Comparison of ENCODE assay signal across 15 cellular contexts in the genomic region with DNA sequence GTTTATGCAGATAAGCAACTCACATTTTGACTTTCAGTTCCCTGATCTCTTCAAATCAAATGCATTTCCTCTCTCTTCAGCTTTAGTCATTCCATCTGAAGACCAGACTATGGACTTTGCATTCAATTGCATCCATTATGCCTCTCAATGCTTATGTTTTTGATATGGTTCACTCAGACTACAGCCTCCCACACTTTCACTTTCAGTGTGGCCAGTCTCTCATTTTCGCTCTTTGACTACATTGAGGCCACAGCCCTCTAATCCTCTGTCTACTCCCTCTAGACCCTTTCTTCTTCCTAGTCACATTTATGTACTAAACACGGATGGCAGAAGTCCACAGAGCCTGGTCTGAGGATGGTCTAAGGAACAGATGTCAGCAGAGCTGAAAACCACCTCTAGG. TPM values are rescaled to one million over a fixed set of nuclear protein-coding genes. Genes with fewer than 3 reads are reported as not detected.
DNase-seq lines count a peak whose midpoint lies in the region; ATAC-seq and TF ChIP-seq lines count a peak whose summit lies in the region.
"Had no signal": no experiment of that assay in that cellular context is flagged by ENCODE, and none has a peak within 500 bp of the region (broad histone marks: within the 10 kb centered on the region; RNA-seq: fewer than 3 reads in every experiment).

No MANE protein-coding gene starts in this region.

- no peak for TF ChIP-seq POLR2A in esophagus squamous epithelium (IDR thresholded peaks at IDR 0.05)

- H3K27ac ChIP-seq in esophagus squamous epithelium, result no peak overlapping the region
- H3K27ac ChIP-seq: parathyroid adenoma had no signal

- TF ChIP-seq CTCF in GM06990 (IDR thresholded peaks at IDR 0.05; ENCODE audit: insufficient read depth, low read length, poor library complexity, severe bottlenecking) (no peak), esophagus squamous epithelium (IDR thresholded peaks at IDR 0.05) (no peak)

- no peaks in the 10 kb centered on the region for H3K4me1 ChIP-seq in esophagus squamous epithelium
- H3K4me1 ChIP-seq: HAP-1, parathyroid adenoma had no signal

- H3K4me3 ChIP-seq in GM06990 (replicated peaks; ENCODE audit: low read depth, low read length) (no peak overlapping the region), esophagus squamous epithelium (no peak overlapping the region)
- H3K4me3 ChIP-seq: HAP-1 had no signal

- WGBS in esophagus squamous epithelium, 2 donors, result 69 to 87% methylated on average over 2 of the region's 2 CpGs

- peak; percentile 70 for ATAC-seq in GM19455 (IDR thresholded peaks at IDR 0.05; ENCODE audit: unreplicated experiment)
- peak; percentile 82 for ATAC-seq in HG02885 (IDR thresholded peaks at IDR 0.05; ENCODE audit: poor library complexity, unreplicated experiment)
- peak; percentile 76 for ATAC-seq in HG03575 (IDR thresholded peaks at IDR 0.05; ENCODE audit: extremely low read depth, insufficient number of reproducible peaks, low FRiP score, unreplicated experiment)

- H3K27me3 ChIP-seq in GM06990 (replicated peaks; ENCODE audit: control insufficient read depth, insufficient read depth, low read length) (no peaks in the 10 kb centered on the region), esophagus squamous epithelium (no peaks in the 10 kb centered on the region)

- intact Hi-C loops in cardiac septum (cut with DNase I) (no loop called here), esophagus squamous epithelium (cut with DNase I) (no loop called here)

- no peaks in the 10 kb centered on the region for H3K9me3 ChIP-seq in esophagus squamous epithelium
- H3K9me3 ChIP-seq: HAP-1 had no signal

- H3K36me3 ChIP-seq in GM06990 (ENCODE audit: control insufficient read depth, insufficient read depth, low read length) (no peaks in the 10 kb centered on the region), esophagus squamous epithelium (no peaks in the 10 kb centered on the region)
- H3K36me3 ChIP-seq: HAP-1 had no signal

- peak; percentile 4 for DNase-seq in GM06990 (ENCODE audit: extremely low read depth, insufficient read length)
- no peak for DNase-seq in activated CD4-positive, CD25-positive, alpha-beta regulatory T cell treated with anti-CD3 and anti-CD28 coated beads, Interleukin-2, amount 50 U/mL, for 72 hours
- DNase-seq in cardiac septum (ENCODE audit: low spot score), result no peak
- DNase-seq in RKO (ENCODE audit: low spot score), result no peak
- DNase-seq in esophagus squamous epithelium (lab: John Stamatoyannopoulos, UW), result no peak
- DNase-seq: amygdala; effector memory CD4-positive, alpha-beta T cell; stimulated activated CD4-positive, alpha-beta T cell treated with anti-CD3 and anti-CD28 coated beads, Interleukin-2, amount 100 ng/mL, for 24 hours; stimulated activated naive CD4-positive, alpha-beta T cell; T-helper 9 cell had no signal

RNA-seq across cellular contexts. Expression of gene VEGFC, which starts 24.5 kb away (rescaled TPM):
- total RNA-seq in cardiac septum, result 15.0 TPM
- 1 to 10 TPM in 3 of 4 donors, under 1 TPM in 1; 0.50 to 3.8 (median 1.7) TPM for total RNA-seq in esophagus squamous epithelium
